ENCODE assay signal across 23 cellular contexts in the genomic region with DNA sequence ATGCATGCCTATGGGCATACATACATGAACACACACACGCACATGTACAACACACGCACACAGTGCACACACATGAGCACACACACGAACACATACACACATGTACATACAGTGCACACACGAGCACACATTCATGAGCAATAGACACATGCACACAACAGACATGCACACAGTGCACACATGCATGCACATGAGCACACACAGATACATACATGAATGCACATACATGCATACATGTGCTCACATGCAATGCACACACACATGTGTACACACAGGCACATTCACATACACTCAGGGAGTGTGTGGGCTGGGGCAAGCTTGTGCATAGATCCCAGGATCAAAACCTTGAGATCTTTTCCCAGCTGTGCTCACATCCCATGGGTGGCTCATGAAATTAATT. TPM values are rescaled to one million over a fixed set of nuclear protein-coding genes. Genes with fewer than 3 reads are reported as not detected.
DNase-seq lines count a peak whose midpoint lies in the region; ATAC-seq and TF ChIP-seq lines count a peak whose summit lies in the region.
"Had no signal": no experiment of that assay in that cellular context is flagged by ENCODE, and none has a peak within 500 bp of the region (broad histone marks: within the 10 kb centered on the region; RNA-seq: fewer than 3 reads in every experiment).

No MANE protein-coding gene starts in this region.

- no peak overlapping the region for H2BK12ac ChIP-seq in neuronal stem cell (ENCODE audit: low read length)

- H3K9me2 ChIP-seq in hepatocyte (replicated peaks; ENCODE audit: insufficient read depth) = no peaks in the 10 kb centered on the region

- H2BK120ac ChIP-seq in neuronal stem cell (ENCODE audit: low read depth, low read length) = no peak overlapping the region

- H3K4me1 ChIP-seq in neuronal stem cell (ENCODE audit: control insufficient read depth in 2 of 2, insufficient read depth in 1 of 2, low read depth in 1 of 2, low read length in 2 of 2) = no peaks in the 10 kb centered on the region
- H3K4me1 ChIP-seq in hepatocyte (ENCODE audit: insufficient read depth) = no peaks in the 10 kb centered on the region

- H2AK5ac ChIP-seq in neuronal stem cell (ENCODE audit: low read depth, low read length) = no peak overlapping the region

- H4K8ac ChIP-seq in neuronal stem cell (ENCODE audit: low read depth, low read length) = no peak overlapping the region

- H3K18ac ChIP-seq in neuronal stem cell (ENCODE audit: low read length) = no peak overlapping the region

- no peak overlapping the region for H3K23ac ChIP-seq in neuronal stem cell (ENCODE audit: low read depth, low read length, poor library complexity)

- TF ChIP-seq CTCF in hepatocyte (IDR thresholded peaks at IDR 0.05; ENCODE audit: poor library complexity) = no peak

- H3K9me3 ChIP-seq in neuronal stem cell (replicated peaks in 1 of 2; ENCODE audit: control insufficient read depth in 2 of 2, insufficient read depth in 1 of 2, low read depth in 1 of 2, low read length in 2 of 2) (peaks cover 0 to 3% of the 10 kb centered on the region in 2 donors), hepatocyte (ENCODE audit: low read depth) (no peaks in the 10 kb centered on the region)
- H3K9me3 ChIP-seq: heart left ventricle, thyroid gland had no signal

- H3K4me3 ChIP-seq in neuronal stem cell (ENCODE audit: low read length in 2 of 2) (peak overlapping the region in 1 of 2 donors; percentile 71), hepatocyte (no peak overlapping the region)
- H3K4me3 ChIP-seq: heart left ventricle, thyroid gland had no signal

- WGBS in neuronal stem cell (ENCODE audit: extremely low coverage in 2 of 2, insufficient read length in 2 of 2, insufficient replicate concordance in 1 of 2), 2 donors = no CpG with 5 or more reads among the region's 4 CpGs
- 100% methylated on average over 4 of the region's 4 CpGs for WGBS in hepatocyte (ENCODE audit: low lambda C conversion rate, missing lambda C conversion rate)

- no peaks in the 10 kb centered on the region for H3K79me2 ChIP-seq in hepatocyte

- H2BK15ac ChIP-seq in neuronal stem cell (ENCODE audit: low read length) = no peak overlapping the region

- no peak overlapping the region for H3K14ac ChIP-seq in neuronal stem cell (ENCODE audit: low read length)

- H4K20me1 ChIP-seq in hepatocyte (ENCODE audit: insufficient read depth, poor library complexity, severe bottlenecking) = no peaks in the 10 kb centered on the region

- no peak overlapping the region for H3K27ac ChIP-seq in neuronal stem cell (replicated peaks; ENCODE audit: low read length)
- H3K27ac ChIP-seq in hepatocyte = no peak overlapping the region
- H3K27ac ChIP-seq: heart left ventricle, thyroid gland had no signal

- ATAC-seq in HG02763 (IDR thresholded peaks at IDR 0.05; ENCODE audit: unreplicated experiment) = no peak
- ATAC-seq: activated T-helper 17 cell treated with anti-CD3 and anti-CD28 coated beads, Interleukin-2, amount 50 U/mL, for 72 hours; left colon; right cardiac atrium had no signal

- no peak overlapping the region for H2AFZ ChIP-seq in neuronal stem cell (ENCODE audit: low read length)
- H2AFZ ChIP-seq in hepatocyte = no peak overlapping the region

- no peaks in the 10 kb centered on the region for H3K79me1 ChIP-seq in neuronal stem cell (ENCODE audit: low read depth, low read length)

- DNase-seq in activated effector memory CD4-positive, alpha-beta T cell treated with anti-CD3 and anti-CD28 coated beads, Interleukin-2, amount 50 U/mL, for 16 hours = peak; percentile 51
- DNase-seq in activated effector memory CD4-positive, alpha-beta T cell treated with Interleukin-2 at 50 U/mL for 16 hours = no peak
- DNase-seq in ecto neural progenitor cell (ENCODE audit: low spot score) (peak; percentile 29), neuronal stem cell (ENCODE audit: low spot score) (no peak), SKM-1 (lab: John Stamatoyannopoulos, UW; ENCODE audit: unreplicated experiment) (no peak), hepatocyte (ENCODE audit: low spot score) (no peak)
- DNase-seq in stimulated activated CD4-positive, alpha-beta T cell treated with anti-CD3 and anti-CD28 coated beads, Interleukin-4, amount 100 ng/mL, for 24 hours = no peak
- DNase-seq: activated CD4-positive, alpha-beta T cell treated with anti-CD3 and anti-CD28 coated beads for 4 hours; effector CD4-positive, alpha-beta T cell; GDM1; NCI-H1092; NCI-H187; NCI-H69; thyroid gland had no signal

- H3K36me3 ChIP-seq in neuronal stem cell (replicated peaks in 1 of 2; ENCODE audit: control insufficient read depth in 2 of 2, insufficient read depth in 2 of 2, low read length in 2 of 2) (no peaks in the 10 kb centered on the region), hepatocyte (replicated peaks; ENCODE audit: insufficient read depth, low read depth) (no peaks in the 10 kb centered on the region)
- H3K36me3 ChIP-seq: heart left ventricle, thyroid gland had no signal

- H2BK5ac ChIP-seq in neuronal stem cell (ENCODE audit: low read length) = no peak overlapping the region

- no peak overlapping the region for H3K4me2 ChIP-seq in neuronal stem cell (ENCODE audit: insufficient read depth, low read length, poor library complexity, severe bottlenecking)
- H3K4me2 ChIP-seq in hepatocyte = no peak overlapping the region

- H3K4ac ChIP-seq in neuronal stem cell (ENCODE audit: low read length) = no peak overlapping the region

- H3K9ac ChIP-seq in neuronal stem cell (ENCODE audit: low read depth, low read length, poor library complexity) = peak overlapping the region; percentile 32

- H4K91ac ChIP-seq in neuronal stem cell (ENCODE audit: low read depth, low read length, poor library complexity) = no peak overlapping the region

- H3K27me3 ChIP-seq in neuronal stem cell (ENCODE audit: control insufficient read depth in 3 of 3, insufficient read depth in 3 of 3, low read depth in 1 of 3, low read length in 3 of 3) (peaks cover 0 to 2% (median 0%) of the 10 kb centered on the region in 3 experiments), hepatocyte (no peaks in the 10 kb centered on the region)
- H3K27me3 ChIP-seq: heart left ventricle, thyroid gland had no signal

RNA-seq across cellular contexts. Expression of a gene that starts 18.9 kb away (rescaled TPM):
- polyA plus RNA-seq in neuronal stem cell (2013, experiment 1 of 2) = not detected
- polyA plus RNA-seq in neuronal stem cell (2013, experiment 2 of 2) = 0.10 TPM
- total RNA-seq in hepatocyte = not detected in 2 replicates
- not detected in 2 replicates for polyA plus RNA-seq in hepatocyte
- total RNA-seq: activated T-helper 17 cell treated with anti-CD3 and anti-CD28 coated beads, Interleukin-2, amount 50 U/mL, for 72 hours; cerebellum; epithelial cell of proximal tubule; heart left ventricle; left colon; right cardiac atrium; SK-MEL-5; T-helper 1 cell treated with Interleukin-12 subunit alpha and Interleukin-12 subunit beta and Interleukin-4 antibody, amounts not matched to agents 30 ng/mL and 1 ng/mL, for 36 hours; thyroid gland had no signal
- polyA plus RNA-seq: heart left ventricle, right cardiac atrium had no signal

Comparison
In these comparisons a context has a peak if more than half of its experiments do, and no peak if none do; other contexts are left out.
1. DNase-seq: peak in activated effector memory CD4-positive, alpha-beta T cell treated with anti-CD3 and anti-CD28 coated beads, Interleukin-2, amount 50 U/mL, for 16 hours (single experiment) and ecto neural progenitor cell (single experiment); none in activated effector memory CD4-positive, alpha-beta T cell treated with Interleukin-2 at 50 U/mL for 16 hours (single experiment), neuronal stem cell (single experiment), SKM-1 (single experiment), hepatocyte (single experiment) and stimulated activated CD4-positive, alpha-beta T cell treated with anti-CD3 and anti-CD28 coated beads, Interleukin-4, amount 100 ng/mL, for 24 hours (single experiment).